ENCODE assay signal across 14 cellular contexts in the genomic region with DNA sequence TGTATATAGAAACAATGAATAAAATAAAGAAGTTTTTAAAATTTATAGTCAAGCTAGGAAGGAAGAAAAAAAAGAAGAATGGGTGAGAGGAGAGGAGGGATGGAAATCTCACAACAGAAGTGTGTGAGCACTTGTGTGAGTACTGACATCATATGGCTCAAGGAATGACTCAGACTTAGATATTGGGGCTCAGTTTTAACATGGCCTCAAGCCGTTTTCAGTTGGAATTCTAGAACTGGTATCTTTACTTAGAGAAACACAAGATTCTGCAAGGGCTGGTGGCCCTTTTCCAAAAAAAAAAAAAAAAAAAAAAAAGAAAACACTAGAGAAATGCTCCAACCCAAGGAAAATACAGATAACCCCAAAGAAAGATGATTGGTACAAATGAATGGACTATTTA. TPM values are rescaled to one million over a fixed set of nuclear protein-coding genes. Genes with fewer than 3 reads are reported as not detected.
A peak's percentile ranks its signal among the peaks of the same experiment; 100 is the strongest.
DNase-seq lines count a peak whose midpoint lies in the region; ATAC-seq and TF ChIP-seq lines count a peak whose summit lies in the region.
"Had no signal": no experiment of that assay in that cellular context is flagged by ENCODE, and none has a peak within 500 bp of the region (broad histone marks: within the 10 kb centered on the region; RNA-seq: fewer than 3 reads in every experiment).

No MANE protein-coding gene starts in this region.

- H3K4me1 ChIP-seq in foreskin keratinocyte = no peaks in the 10 kb centered on the region
- H3K4me1 ChIP-seq: BE2C had no signal

- H3K4me3 ChIP-seq in epithelial cell of esophagus (ENCODE audit: low read length) = no peak overlapping the region

- peak; percentile 29 for ATAC-seq in foreskin keratinocyte
- no peak for ATAC-seq in HG03196 (IDR thresholded peaks at IDR 0.05; ENCODE audit: unreplicated experiment)
- no peak for ATAC-seq in HG03159 (IDR thresholded peaks at IDR 0.05; ENCODE audit: unreplicated experiment)
- ATAC-seq: HCT116 had no signal

- H3K27ac ChIP-seq in foreskin keratinocyte = no peak overlapping the region
- H3K27ac ChIP-seq: C4-2B had no signal

- no peaks in the 10 kb centered on the region for H3K27me3 ChIP-seq in foreskin keratinocyte
- H3K27me3 ChIP-seq: BE2C had no signal

- no peak for TF ChIP-seq CTCF in epithelial cell of esophagus (IDR thresholded peaks at IDR 0.05; ENCODE audit: insufficient read depth, low read depth, low read length, missing control alignments)
- no peak for TF ChIP-seq CTCF in foreskin keratinocyte (conservative IDR thresholded peaks at IDR 0.05)

- DNase-seq in EL (peak; percentile 36), M059J (ENCODE audit: low read depth) (peak; percentile 41), epithelial cell of esophagus (ENCODE audit: low read depth) (peak; percentile 9), foreskin keratinocyte (peak in 1 of 2 donors; percentile 1), HK-2 (ENCODE audit: unreplicated experiment) (no peak), NCI-H526 treated with DMSO at 0.1 percent for 48 hours (lab: John Stamatoyannopoulos, UW) (no peak)
- DNase-seq: BE2C; CD4-positive, alpha-beta memory T cell; DMS79; GF-D8 had no signal

RNA-seq across cellular contexts. Expression of gene STXBP4, which starts 55.1 kb away (rescaled TPM):
- total RNA-seq in M059J (2014; rRNA removed; shearing (Covaris generic)) = 3.5 and 13.6 TPM in 2 replicates
- total RNA-seq in foreskin keratinocyte = 7.6 and 7.8 TPM in 2 replicates
- polyA plus RNA-seq in foreskin keratinocyte = 0.74 and 0.80 TPM in 2 replicates

RNA-seq across cellular contexts. Expression of gene COX11, which starts 55.2 kb away (rescaled TPM):
- 64.5 and 66.8 TPM in 2 replicates for total RNA-seq in M059J (2014; rRNA removed; shearing (Covaris generic))
- 36.6 and 39.3 TPM in 2 replicates for total RNA-seq in foreskin keratinocyte
- polyA plus RNA-seq in foreskin keratinocyte = 20.1 and 25.6 TPM in 2 replicates

Comparison
In these comparisons a context has a peak if more than half of its experiments do, and no peak if none do; other contexts are left out.
1. DNase-seq: peak in EL (single experiment), M059J (single experiment) and epithelial cell of esophagus (single experiment); none in HK-2 (single experiment) and NCI-H526 treated with DMSO at 0.1 percent for 48 hours (single experiment).